ENCODE assay signal across 16 cellular contexts in the genomic region with DNA sequence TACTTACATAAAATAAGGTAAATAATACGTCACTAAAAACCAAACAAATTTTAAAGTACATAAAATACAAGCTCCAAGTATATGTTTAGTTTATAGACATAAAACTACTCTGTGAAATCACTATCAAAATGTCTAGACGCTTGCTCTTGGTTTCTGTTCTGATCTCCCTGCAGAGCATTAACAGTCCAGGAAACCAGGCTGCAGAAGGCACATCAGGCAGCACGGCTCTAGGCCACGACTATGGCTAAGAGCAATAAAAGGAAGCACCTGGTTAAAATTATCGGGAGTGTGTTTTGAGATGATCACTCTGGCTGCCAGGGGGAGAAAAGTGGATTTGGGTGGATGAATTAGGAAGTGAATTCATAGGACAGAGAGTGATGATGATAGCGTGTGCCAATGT.
A peak's percentile ranks its signal among the peaks of the same experiment; 100 is the strongest.
DNase-seq lines count a peak whose midpoint lies in the region; ATAC-seq, FAIRE-seq and TF ChIP-seq lines count a peak whose summit lies in the region.
"Had no signal": no experiment of that assay in that cellular context is flagged by ENCODE, and none has a peak within 500 bp of the region (broad histone marks: within the 10 kb centered on the region; RNA-seq: fewer than 3 reads in every experiment).

No MANE protein-coding gene starts in this region.

- ATAC-seq in heart right ventricle = peak in 6 of 8 donors; percentile 15 to 63 (median 38)
- ATAC-seq in effector memory CD8-positive, alpha-beta T cell (replicated peaks) = no peak

- H3K36me3 Mint-ChIP-seq in CD14-positive monocyte = no peaks in the 10 kb centered on the region
- no peaks in the 10 kb centered on the region for H3K36me3 Mint-ChIP-seq in activated CD4-positive, alpha-beta T cell treated with anti-CD3 and anti-CD28 coated beads, Interleukin-2, amount 10 ng/mL, durations not matched to agents 24 days and 14 days (ENCODE audit: low read depth)
- H3K36me3 Mint-ChIP-seq in effector memory CD8-positive, alpha-beta T cell (ENCODE audit: insufficient read depth) = no peaks in the 10 kb centered on the region

- H3K27ac ChIP-seq in heart right ventricle = peak overlapping the region in 7 of 10 donors; percentile 42 to 81 (median 66)
- H3K27ac ChIP-seq in kidney (ENCODE audit: low read depth in 2 of 2, low read length in 2 of 2) = no peak overlapping the region
- H3K27ac ChIP-seq: C4-2B had no signal

- H3K4me3 Mint-ChIP-seq in CD14-positive monocyte = peak overlapping the region; percentile 13 to 56
- H3K4me3 Mint-ChIP-seq in activated CD4-positive, alpha-beta T cell treated with anti-CD3 and anti-CD28 coated beads, Interleukin-2, amount 10 ng/mL, durations not matched to agents 24 days and 14 days = no peak overlapping the region
- H3K4me3 Mint-ChIP-seq in effector memory CD8-positive, alpha-beta T cell = no peak overlapping the region

- H3K4me3 ChIP-seq in heart right ventricle = no peak overlapping the region
- no peak overlapping the region for H3K4me3 ChIP-seq in kidney (ENCODE audit: low read length in 2 of 2)
- H3K4me3 ChIP-seq: MG63 had no signal

- 20 to 30% methylated on average over 6 of the region's 6 CpGs for WGBS in heart right ventricle, 2 donors

- no peaks in the 10 kb centered on the region for H3K36me3 ChIP-seq in heart right ventricle
- no peaks in the 10 kb centered on the region for H3K36me3 ChIP-seq in kidney (ENCODE audit: control insufficient read depth in 1 of 2, insufficient read depth in 2 of 2, low read length in 2 of 2)
- H3K36me3 ChIP-seq: MG63 had no signal

- TF ChIP-seq CTCF in CD14-positive monocyte (IDR thresholded peaks at IDR 0.05) = no peak
- no peak for TF ChIP-seq CTCF in heart right ventricle (IDR thresholded peaks at IDR 0.05)
- no peak for TF ChIP-seq CTCF in kidney (IDR thresholded peaks at IDR 0.05; ENCODE audit: borderline replicate concordance, extremely low read depth, insufficient read depth)

- intact Hi-C loops in CD14-positive monocyte (cut with micrococcal nuclease) (no loop called here), heart right ventricle (cut with DNase I) (loop anchor here in 2 of 10 donors (5.0 kb wide), 1 partner anchor 275 kb away; no protein-coding TSS in a partner anchor), kidney (cut with DNase I) (no loop called here)
- intact Hi-C loops in activated CD4-positive, alpha-beta T cell treated with anti-CD3 and anti-CD28 coated beads, Interleukin-2, amount 10 ng/mL, durations not matched to agents 24 days and 14 days (cut with micrococcal nuclease) = no loop called here

- no peaks in the 10 kb centered on the region for H3K27me3 ChIP-seq in heart right ventricle
- H3K27me3 ChIP-seq: MG63 had no signal

- H3K9me3 ChIP-seq in heart right ventricle (no peaks in the 10 kb centered on the region), kidney (ENCODE audit: control insufficient read depth in 1 of 2, low read length in 2 of 2) (no peaks in the 10 kb centered on the region)
- H3K9me3 ChIP-seq: Caco-2, MG63 had no signal

- H3K9ac ChIP-seq in kidney (ENCODE audit: low read length in 2 of 2) = no peak overlapping the region

- H3K27ac Mint-ChIP-seq in CD14-positive monocyte = no peak overlapping the region
- no peak overlapping the region for H3K27ac Mint-ChIP-seq in activated CD4-positive, alpha-beta T cell treated with anti-CD3 and anti-CD28 coated beads, Interleukin-2, amount 10 ng/mL, durations not matched to agents 24 days and 14 days
- H3K27ac Mint-ChIP-seq in effector memory CD8-positive, alpha-beta T cell = no peak overlapping the region

- H3K4me1 ChIP-seq in heart right ventricle (peaks cover 0 to 23% (median 0%) of the 10 kb centered on the region in 9 donors), kidney (ENCODE audit: control insufficient read depth in 1 of 2, insufficient read depth in 1 of 2, low read depth in 1 of 2, low read length in 2 of 2) (no peaks in the 10 kb centered on the region)
- H3K4me1 ChIP-seq: Caco-2 had no signal

- peaks cover 0 to 12% (median 2%) of the 10 kb centered on the region in 7 donors for H3K9me3 Mint-ChIP-seq in CD14-positive monocyte
- H3K9me3 Mint-ChIP-seq in activated CD4-positive, alpha-beta T cell treated with anti-CD3 and anti-CD28 coated beads, Interleukin-2, amount 10 ng/mL, durations not matched to agents 24 days and 14 days = no peaks in the 10 kb centered on the region
- H3K9me3 Mint-ChIP-seq in effector memory CD8-positive, alpha-beta T cell = peaks cover 2 to 11% of the 10 kb centered on the region in 2 donors

- H3K27me3 Mint-ChIP-seq in CD14-positive monocyte (ENCODE audit: low read depth in 3 of 3) = peaks cover 0 to 1% (median 0%) of the 10 kb centered on the region in 3 donors
- H3K27me3 Mint-ChIP-seq in activated CD4-positive, alpha-beta T cell treated with anti-CD3 and anti-CD28 coated beads, Interleukin-2, amount 10 ng/mL, durations not matched to agents 24 days and 14 days = no peaks in the 10 kb centered on the region
- H3K27me3 Mint-ChIP-seq in effector memory CD8-positive, alpha-beta T cell = no peaks in the 10 kb centered on the region

- no peak for FAIRE-seq in kidney (lab: Jason Lieb, UNC)

- DNase-seq in NCI-H345 (lab: John Stamatoyannopoulos, UW) = peak; percentile 52
- no peak for DNase-seq in NCI-H345 treated with DMSO at 0.1 percent for 48 hours (lab: John Stamatoyannopoulos, UW; ENCODE audit: unreplicated experiment)
- no peak for DNase-seq in CD14-positive monocyte (ENCODE audit: low spot score)
- DNase-seq in NCI-H1092 treated with DMSO at 0.1 percent for 48 hours (lab: John Stamatoyannopoulos, UW) = peak; percentile 19
- no peak for DNase-seq in heart right ventricle
- no peak for DNase-seq in kidney
- no peak for DNase-seq in activated CD4-positive, alpha-beta T cell treated with anti-CD3 and anti-CD28 coated beads, Interleukin-2, amount 10 ng/mL, durations not matched to agents 24 days and 14 days
- no peak for DNase-seq in effector memory CD8-positive, alpha-beta T cell
- DNase-seq: Caco-2, GOT3, KG1, MG63, NCI-H2227 treated with DMSO at 0.1 percent for 48 hours, OCI-M1, T-helper 2 cell had no signal

- H3K4me1 Mint-ChIP-seq in CD14-positive monocyte = peaks cover 3% of the 10 kb centered on the region
- H3K4me1 Mint-ChIP-seq in activated CD4-positive, alpha-beta T cell treated with anti-CD3 and anti-CD28 coated beads, Interleukin-2, amount 10 ng/mL, durations not matched to agents 24 days and 14 days = no peaks in the 10 kb centered on the region
- no peaks in the 10 kb centered on the region for H3K4me1 Mint-ChIP-seq in effector memory CD8-positive, alpha-beta T cell (ENCODE audit: low read depth in 2 of 2)

Comparison
In these comparisons a context has a peak if more than half of its experiments do, and no peak if none do; other contexts are left out.
1. DNase-seq: peak in NCI-H345 (single experiment) and NCI-H1092 treated with DMSO at 0.1 percent for 48 hours (single experiment); none in NCI-H345 treated with DMSO at 0.1 percent for 48 hours (single experiment), CD14-positive monocyte (single experiment), heart right ventricle (0 of 2), kidney (single experiment), activated CD4-positive, alpha-beta T cell treated with anti-CD3 and anti-CD28 coated beads, Interleukin-2, amount 10 ng/mL, durations not matched to agents 24 days and 14 days (single experiment) and effector memory CD8-positive, alpha-beta T cell (0 of 3).
2. H3K4me3 Mint-ChIP-seq: peak in CD14-positive monocyte (2 of 2); none in activated CD4-positive, alpha-beta T cell treated with anti-CD3 and anti-CD28 coated beads, Interleukin-2, amount 10 ng/mL, durations not matched to agents 24 days and 14 days (single experiment) and effector memory CD8-positive, alpha-beta T cell (0 of 2).
3. H3K27ac ChIP-seq: peak in heart right ventricle (7 of 10); none in kidney (0 of 2).